In the genomic region with DNA sequence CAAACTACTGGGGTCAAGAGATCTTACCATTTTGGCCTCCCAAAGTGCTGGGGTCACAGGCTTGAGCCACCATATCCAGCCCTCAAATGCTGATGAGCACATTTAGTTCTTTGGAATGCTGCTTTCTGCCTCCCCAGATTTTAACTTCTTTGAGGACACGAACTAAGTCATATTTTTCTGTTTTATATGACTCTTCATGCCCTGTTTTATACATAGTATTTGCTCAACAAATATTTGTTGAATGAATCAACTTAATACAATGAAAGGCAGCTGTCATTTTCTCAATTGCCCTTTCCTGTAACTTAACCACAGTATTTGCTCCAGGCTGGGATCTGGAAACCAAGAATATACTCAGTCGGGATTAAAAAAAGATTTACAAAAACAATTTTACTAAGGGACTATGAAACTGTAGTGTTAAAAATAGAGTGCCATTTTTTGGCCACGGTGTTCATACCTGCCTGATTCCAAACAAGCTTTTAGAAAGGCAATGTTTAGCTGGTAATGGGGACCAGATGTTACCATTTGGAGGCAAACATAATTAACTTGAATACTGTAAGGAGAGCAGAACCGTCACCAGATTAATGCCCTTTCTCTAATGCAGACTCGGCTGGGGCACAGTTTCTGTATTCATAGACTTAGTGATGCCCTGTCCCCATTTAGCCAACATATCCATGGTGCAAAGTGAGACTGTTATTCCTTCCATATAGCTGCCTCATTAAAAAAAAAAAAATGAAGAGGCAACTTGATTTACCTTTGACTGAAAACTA, we compare ENCODE assay signal across 9 cellular contexts.
DNase-seq lines count a peak whose midpoint lies in the region; TF ChIP-seq lines count a peak whose summit lies in the region.
"Had no signal": no experiment of that assay in that cellular context is flagged by ENCODE, and none has a peak within 500 bp of the region (broad histone marks: within the 10 kb centered on the region; RNA-seq: fewer than 3 reads in every experiment).

No MANE protein-coding gene starts in this region.

- peak overlapping the region; percentile 51 for H3K27ac ChIP-seq in mammary epithelial cell (ENCODE audit: insufficient read depth, low read depth, low read length)

- peaks cover 30% of the 10 kb centered on the region for H3K4me1 ChIP-seq in mammary epithelial cell (ENCODE audit: insufficient read depth, low read length)

- no peak for TF ChIP-seq CTCF in mammary epithelial cell (conservative IDR thresholded peaks at IDR 0.05 in 1 of 2, IDR thresholded peaks at IDR 0.05 in 1 of 2; ENCODE audit: extremely low read depth in 1 of 2, insufficient read depth in 1 of 2, low read depth in 1 of 2, low read length in 2 of 2)

- H3K4me2 ChIP-seq in mammary epithelial cell (ENCODE audit: insufficient read depth, low read depth, low read length): peak overlapping the region; percentile 43

- dilution Hi-C loops in mammary epithelial cell (cut with HindIII; ENCODE audit: low sequenced_read_pairs): no loop called here

- in situ Hi-C loops in mammary epithelial cell (cut with MboI; ENCODE audit: low sequenced_read_pairs in 2 of 2): no loop called here

- no TSS peak for BruUV-seq in mammary epithelial cell (replicated peaks; lab: Mats Ljungman, UMichigan)

- CTCF ChIA-PET in mammary epithelial cell (lab: Charles Lee; ENCODE audit: low non-redundant PET): no interaction called here

- peak; percentile 50 for DNase-seq in GM03348 (ENCODE audit: low spot score)
- peak; percentile 75 for DNase-seq in NCI-H1694 (lab: John Stamatoyannopoulos, UW)
- DNase-seq in mammary epithelial cell: peak; percentile 76
- peak; percentile 80 for DNase-seq in renal cortical epithelial cell (ENCODE audit: low read depth)
- no peak for DNase-seq in stimulated activated CD4-positive, alpha-beta T cell treated with anti-CD3 and anti-CD28 coated beads, Interleukin-4, amount 100 ng/mL, for 4 hours
- no peak for DNase-seq in stimulated activated CD8-positive, alpha-beta memory T cell treated with anti-CD3 and anti-CD28 coated beads, Interleukin-4, amount 100 ng/mL, for 48 hours
- DNase-seq in activated effector memory CD4-positive, alpha-beta T cell treated with Interleukin-2 at 50 U/mL for 16 hours: no peak
- DNase-seq: activated CD8-positive, alpha-beta T cell treated with anti-CD3 and anti-CD28 coated beads, Interleukin-2, amount 10 ng/mL, durations not matched to agents 7 days and 5 days; MM.1S had no signal

- H2AFZ ChIP-seq in mammary epithelial cell (ENCODE audit: low read depth, low read length): no peak overlapping the region

- H3K9me3 ChIP-seq in mammary epithelial cell (replicated peaks; ENCODE audit: insufficient read depth, low read length): no peaks in the 10 kb centered on the region

- no peak overlapping the region for H3K4me3 ChIP-seq in mammary epithelial cell (replicated peaks in 1 of 3; ENCODE audit: insufficient read depth in 1 of 3, low read depth in 2 of 3, low read length in 3 of 3)

- intact Hi-C loops in mammary epithelial cell (cut with micrococcal nuclease): no loop called here

- no peak overlapping the region for H3K9ac ChIP-seq in mammary epithelial cell (ENCODE audit: insufficient read depth, low read length)

- 39% methylated on average over 5 of the region's 5 CpGs for WGBS in mammary epithelial cell (ENCODE audit: low coverage, missing lambda C conversion rate)

- H3K36me3 ChIP-seq in mammary epithelial cell (ENCODE audit: insufficient read depth, low read length): peaks cover 34% of the 10 kb centered on the region

- H4K20me1 ChIP-seq in mammary epithelial cell (ENCODE audit: insufficient read depth, low read length): no peaks in the 10 kb centered on the region

- peaks cover 4% of the 10 kb centered on the region for H3K79me2 ChIP-seq in mammary epithelial cell (ENCODE audit: insufficient read depth, low read length)

- no peaks in the 10 kb centered on the region for H3K27me3 ChIP-seq in mammary epithelial cell (ENCODE audit: insufficient read depth, low read length)

Comparison
In these comparisons a context has a peak if more than half of its experiments do, and no peak if none do; other contexts are left out.
1. DNase-seq: peak in GM03348 (single experiment), NCI-H1694 (single experiment), mammary epithelial cell (single experiment) and renal cortical epithelial cell (single experiment); none in stimulated activated CD4-positive, alpha-beta T cell treated with anti-CD3 and anti-CD28 coated beads, Interleukin-4, amount 100 ng/mL, for 4 hours (0 of 2), stimulated activated CD8-positive, alpha-beta memory T cell treated with anti-CD3 and anti-CD28 coated beads, Interleukin-4, amount 100 ng/mL, for 48 hours (single experiment) and activated effector memory CD4-positive, alpha-beta T cell treated with Interleukin-2 at 50 U/mL for 16 hours (single experiment).